18 cellular contexts compared by ENCODE assay signal in genomic region chr12:62907067-62907466, GRCh38.
A peak's percentile ranks its signal among the peaks of the same experiment; 100 is the strongest.
DNase-seq lines count a peak whose midpoint lies in the region; FAIRE-seq lines count a peak whose summit lies in the region.
"Had no signal": no experiment of that assay in that cellular context is flagged by ENCODE, and none has a peak within 500 bp of the region (broad histone marks: within the 10 kb centered on the region; RNA-seq: fewer than 3 reads in every experiment).

No MANE protein-coding gene starts in this region.

- DNase-seq in amniotic epithelial cell (ENCODE audit: low read depth) (peak; percentile 34), iris pigment epithelial cell (ENCODE audit: low read depth) (peak; percentile 2), substantia nigra (lab: John Stamatoyannopoulos, UW) (no peak), C1 segment of cervical spinal cord (lab: John Stamatoyannopoulos, UW) (no peak), NOMO-1 treated with DMSO at 0.1 percent for 48 hours (lab: John Stamatoyannopoulos, UW; ENCODE audit: unreplicated experiment) (no peak), RCC 7860 (ENCODE audit: low spot score) (no peak), NCI-H82 (lab: John Stamatoyannopoulos, UW) (no peak)
- DNase-seq: ACHN; Calu3; CD4-positive, alpha-beta T cell; DMS79; GOT3; H9 had no signal

- H3K27ac ChIP-seq in cingulate gyrus (ENCODE audit: low read depth, low read length) (peak overlapping the region; percentile 70), substantia nigra (ENCODE audit: low read depth, low read length, poor library complexity, severe bottlenecking) (peak overlapping the region; percentile 62)
- H3K27ac ChIP-seq: BLaER1 treated with 17β-estradiol and CSF1 and Interleukin-3, amounts not matched to agents 10 nM and 100 nM had no signal

- FAIRE-seq in RCC 7860 (lab: Jason Lieb, UNC): no peak
- FAIRE-seq: GM12891, HepG2, HTR-8/SVneo had no signal

Comparison
In these comparisons a context has a peak if more than half of its experiments do, and no peak if none do; other contexts are left out.
1. DNase-seq: peak in amniotic epithelial cell (single experiment) and iris pigment epithelial cell (single experiment); none in substantia nigra (0 of 49), C1 segment of cervical spinal cord (0 of 14), NOMO-1 treated with DMSO at 0.1 percent for 48 hours (single experiment), RCC 7860 (single experiment) and NCI-H82 (single experiment).